16 cellular contexts compared by ENCODE assay signal in genomic region chr4:124144302-124144701, GRCh38.
A peak's percentile ranks its signal among the peaks of the same experiment; 100 is the strongest.
DNase-seq lines count a peak whose midpoint lies in the region; TF ChIP-seq lines count a peak whose summit lies in the region.
"Had no signal": no experiment of that assay in that cellular context is flagged by ENCODE, and none has a peak within 500 bp of the region (broad histone marks: within the 10 kb centered on the region; RNA-seq: fewer than 3 reads in every experiment).

No MANE protein-coding gene starts in this region.

- no peak overlapping the region for H3K4me3 ChIP-seq in AG10803 (ENCODE audit: low read length)
- H3K4me3 ChIP-seq: lung, tibial nerve had no signal

- peaks cover 12% of the 10 kb centered on the region for H3K27me3 Mint-ChIP-seq in brain
- H3K27me3 Mint-ChIP-seq in mesothelial cell of epicardium (ENCODE audit: low read depth) = no peaks in the 10 kb centered on the region

- H3K4me3 Mint-ChIP-seq in brain (peak overlapping the region in 3 of 5 experiments; percentile 13 to 50 (median 24)), mesothelial cell of epicardium (no peak overlapping the region)

- peak; percentile 4 for DNase-seq in AG10803 (ENCODE audit: low read depth)
- DNase-seq in NCI-H1105 treated with DMSO at 0.1 percent for 48 hours (lab: John Stamatoyannopoulos, UW) = peak; percentile 68
- DNase-seq in mesothelial cell of epicardium (ENCODE audit: low spot score in 2 of 2, unreplicated experiment in 2 of 2) = no peak
- no peak for DNase-seq in activated CD4-positive, alpha-beta T cell treated with anti-CD3 and anti-CD28 coated beads for 1 hour
- DNase-seq in HPDE6-E6E7 (ENCODE audit: extremely low spot score) = no peak
- DNase-seq in T1000 (lab: John Stamatoyannopoulos, UW) = no peak
- no peak for DNase-seq in HUDEP-2 (lab: John Stamatoyannopoulos, UW; ENCODE audit: unreplicated experiment in 76 of 76)
- DNase-seq: activated CD8-positive, alpha-beta memory T cell treated with anti-CD3 and anti-CD28 coated beads for 24 hours; BE2C; cortex of kidney; glutamatergic neuron; NCI-H1930 had no signal

- H3K36me3 Mint-ChIP-seq in brain (no peaks in the 10 kb centered on the region), mesothelial cell of epicardium (no peaks in the 10 kb centered on the region)
- H3K36me3 Mint-ChIP-seq: activated naive CD4-positive, alpha-beta T cell treated with anti-CD3 and anti-CD28 coated beads, Interleukin-2, amount 50 U/mL, for 72 hours had no signal

- no peak for TF ChIP-seq CTCF in AG10803 (conservative IDR thresholded peaks at IDR 0.05; ENCODE audit: low read length)
- TF ChIP-seq CTCF in brain (conservative IDR thresholded peaks at IDR 0.05) = no peak
- TF ChIP-seq CTCF in mesothelial cell of epicardium (IDR thresholded peaks at IDR 0.05; ENCODE audit: unreplicated experiment) = no peak

- H3K27ac Mint-ChIP-seq in brain (peak overlapping the region in 2 of 5 experiments; percentile 17 to 32), mesothelial cell of epicardium (peak overlapping the region; percentile 47)
- H3K27ac Mint-ChIP-seq: activated naive CD4-positive, alpha-beta T cell treated with anti-CD3 and anti-CD28 coated beads, Interleukin-2, amount 50 U/mL, for 72 hours had no signal

- H3K4me1 Mint-ChIP-seq in brain = peaks cover 19% of the 10 kb centered on the region
- peaks cover 17% of the 10 kb centered on the region for H3K4me1 Mint-ChIP-seq in mesothelial cell of epicardium

- H3K9me3 Mint-ChIP-seq in brain = peaks cover 0 to 6% (median 0%) of the 10 kb centered on the region in 5 experiments
- peaks cover 5% of the 10 kb centered on the region for H3K9me3 Mint-ChIP-seq in mesothelial cell of epicardium
- H3K9me3 Mint-ChIP-seq: activated naive CD4-positive, alpha-beta T cell treated with anti-CD3 and anti-CD28 coated beads, Interleukin-2, amount 50 U/mL, for 72 hours had no signal

Comparison
In these comparisons a context has a peak if more than half of its experiments do, and no peak if none do; other contexts are left out.
1. DNase-seq: peak in AG10803 (single experiment) and NCI-H1105 treated with DMSO at 0.1 percent for 48 hours (single experiment); none in mesothelial cell of epicardium (0 of 2), activated CD4-positive, alpha-beta T cell treated with anti-CD3 and anti-CD28 coated beads for 1 hour (single experiment), HPDE6-E6E7 (single experiment), T1000 (single experiment) and HUDEP-2 (0 of 76).